16 cellular contexts compared by ENCODE assay signal in genomic region chr3:45057557-45057956, GRCh38. TPM values are rescaled to one million over a fixed set of nuclear protein-coding genes. Genes with fewer than 3 reads are reported as not detected.
DNase-seq lines count a peak whose midpoint lies in the region; ATAC-seq and TF ChIP-seq lines count a peak whose summit lies in the region.
"Had no signal": no experiment of that assay in that cellular context is flagged by ENCODE, and none has a peak within 500 bp of the region (broad histone marks: within the 10 kb centered on the region; RNA-seq: fewer than 3 reads in every experiment).

No MANE protein-coding gene starts in this region.

- TF ChIP-seq POLR2A in prostate gland (IDR thresholded peaks at IDR 0.05) = no peak

- intact Hi-C loops in activated CD4-positive, alpha-beta memory T cell treated with anti-CD3 and anti-CD28 coated beads for 36 hours (cut with micrococcal nuclease) = loop anchor here (5.0 kb wide), 1 partner anchor 110 kb away; no protein-coding TSS in a partner anchor
- intact Hi-C loops in activated T-helper 2 cell treated with anti-CD3 and anti-CD28 coated beads, Interferon-gamma antibody, Interleukin-2, Interleukin-4, amounts not matched to agents 10 μg/mL and 5 μg/mL and 100 μg/mL, durations not matched to agents 14 hours and 24 hours and 36 hours (cut with micrococcal nuclease) = no loop called here
- intact Hi-C loops in prostate gland (cut with DNase I) = no loop called here

- H3K4me3 ChIP-seq in prostate gland = no peak overlapping the region
- H3K4me3 ChIP-seq: thoracic aorta had no signal

- POLR2A ChIA-PET in activated CD4-positive, alpha-beta memory T cell treated with anti-CD3 and anti-CD28 coated beads for 36 hours (lab: Charles Lee) = no interaction called here
- POLR2A ChIA-PET in activated CD4-positive, alpha-beta memory T cell treated with anti-CD3 and anti-CD28 coated beads, Interleukin-2, amount 10 ng/mL, durations not matched to agents 7 days and 5 days (lab: Charles Lee) = no interaction called here

- H3K36me3 ChIP-seq in prostate gland = no peaks in the 10 kb centered on the region
- H3K36me3 ChIP-seq: thoracic aorta had no signal

- H3K4me3 Mint-ChIP-seq in activated CD4-positive, alpha-beta memory T cell treated with anti-CD3 and anti-CD28 coated beads for 36 hours = no peak overlapping the region
- H3K4me3 Mint-ChIP-seq in activated CD4-positive, alpha-beta memory T cell treated with anti-CD3 and anti-CD28 coated beads, Interleukin-2, amount 10 ng/mL, durations not matched to agents 7 days and 5 days = no peak overlapping the region
- H3K4me3 Mint-ChIP-seq in activated T-helper 2 cell treated with anti-CD3 and anti-CD28 coated beads, Interferon-gamma antibody, Interleukin-2, Interleukin-4, amounts not matched to agents 10 μg/mL and 5 μg/mL and 100 μg/mL, durations not matched to agents 14 hours and 24 hours and 36 hours (ENCODE audit: low read depth) = no peak overlapping the region
- H3K4me3 Mint-ChIP-seq: CD4-positive, alpha-beta T cell had no signal

- no peak for TF ChIP-seq CTCF in prostate gland (IDR thresholded peaks at IDR 0.05)

- H3K27me3 Mint-ChIP-seq in activated CD4-positive, alpha-beta memory T cell treated with anti-CD3 and anti-CD28 coated beads for 36 hours = peaks cover 3% of the 10 kb centered on the region
- H3K27me3 Mint-ChIP-seq in activated CD4-positive, alpha-beta memory T cell treated with anti-CD3 and anti-CD28 coated beads, Interleukin-2, amount 10 ng/mL, durations not matched to agents 7 days and 5 days = peaks cover 3% of the 10 kb centered on the region
- no peaks in the 10 kb centered on the region for H3K27me3 Mint-ChIP-seq in activated T-helper 2 cell treated with anti-CD3 and anti-CD28 coated beads, Interferon-gamma antibody, Interleukin-2, Interleukin-4, amounts not matched to agents 10 μg/mL and 5 μg/mL and 100 μg/mL, durations not matched to agents 14 hours and 24 hours and 36 hours (ENCODE audit: low read depth)
- H3K27me3 Mint-ChIP-seq: CD4-positive, alpha-beta T cell had no signal

- CTCF ChIA-PET in activated CD4-positive, alpha-beta memory T cell treated with anti-CD3 and anti-CD28 coated beads for 36 hours (lab: Charles Lee) = interaction anchor here (1.7 to 4.3 kb wide), 3 partner anchors 15 to 153 kb away, joined by 4 to 25 read pairs (median 22); no protein-coding TSS in a partner anchor
- CTCF ChIA-PET in activated CD4-positive, alpha-beta memory T cell treated with anti-CD3 and anti-CD28 coated beads, Interleukin-2, amount 10 ng/mL, durations not matched to agents 7 days and 5 days (lab: Charles Lee) = interaction anchor here (5.3 to 7.4 kb wide), 2 partner anchors 15 to 153 kb away, joined by 34 to 95 read pairs; no protein-coding TSS in a partner anchor

- no peaks in the 10 kb centered on the region for H3K27me3 ChIP-seq in prostate gland (replicated peaks; ENCODE audit: insufficient read depth)

- H3K9me3 ChIP-seq in prostate gland = no peaks in the 10 kb centered on the region
- H3K9me3 ChIP-seq: thoracic aorta had no signal

- H3K36me3 Mint-ChIP-seq in activated CD4-positive, alpha-beta memory T cell treated with anti-CD3 and anti-CD28 coated beads for 36 hours = no peaks in the 10 kb centered on the region
- H3K36me3 Mint-ChIP-seq in activated CD4-positive, alpha-beta memory T cell treated with anti-CD3 and anti-CD28 coated beads, Interleukin-2, amount 10 ng/mL, durations not matched to agents 7 days and 5 days (ENCODE audit: low read depth) = no peaks in the 10 kb centered on the region
- no peaks in the 10 kb centered on the region for H3K36me3 Mint-ChIP-seq in activated T-helper 2 cell treated with anti-CD3 and anti-CD28 coated beads, Interferon-gamma antibody, Interleukin-2, Interleukin-4, amounts not matched to agents 10 μg/mL and 5 μg/mL and 100 μg/mL, durations not matched to agents 14 hours and 24 hours and 36 hours (ENCODE audit: low read depth)

- ATAC-seq in HG02759 (IDR thresholded peaks at IDR 0.05; ENCODE audit: unreplicated experiment) = no peak
- no peak for ATAC-seq in GM19452 (IDR thresholded peaks at IDR 0.05; ENCODE audit: unreplicated experiment)
- ATAC-seq in HG03135 (IDR thresholded peaks at IDR 0.05; ENCODE audit: unreplicated experiment) = no peak

- H3K4me1 Mint-ChIP-seq in activated CD4-positive, alpha-beta memory T cell treated with anti-CD3 and anti-CD28 coated beads for 36 hours (ENCODE audit: low read depth) = peaks cover 18% of the 10 kb centered on the region
- peaks cover 38% of the 10 kb centered on the region for H3K4me1 Mint-ChIP-seq in activated CD4-positive, alpha-beta memory T cell treated with anti-CD3 and anti-CD28 coated beads, Interleukin-2, amount 10 ng/mL, durations not matched to agents 7 days and 5 days
- peaks cover 47% of the 10 kb centered on the region for H3K4me1 Mint-ChIP-seq in activated T-helper 2 cell treated with anti-CD3 and anti-CD28 coated beads, Interferon-gamma antibody, Interleukin-2, Interleukin-4, amounts not matched to agents 10 μg/mL and 5 μg/mL and 100 μg/mL, durations not matched to agents 14 hours and 24 hours and 36 hours (ENCODE audit: low read depth)

- H3K27ac Mint-ChIP-seq in activated CD4-positive, alpha-beta memory T cell treated with anti-CD3 and anti-CD28 coated beads for 36 hours = no peak overlapping the region
- no peak overlapping the region for H3K27ac Mint-ChIP-seq in activated CD4-positive, alpha-beta memory T cell treated with anti-CD3 and anti-CD28 coated beads, Interleukin-2, amount 10 ng/mL, durations not matched to agents 7 days and 5 days
- H3K27ac Mint-ChIP-seq in activated T-helper 2 cell treated with anti-CD3 and anti-CD28 coated beads, Interferon-gamma antibody, Interleukin-2, Interleukin-4, amounts not matched to agents 10 μg/mL and 5 μg/mL and 100 μg/mL, durations not matched to agents 14 hours and 24 hours and 36 hours = peak overlapping the region; percentile 30
- H3K27ac Mint-ChIP-seq: CD4-positive, alpha-beta T cell had no signal

- DNase-seq in activated CD4-positive, alpha-beta memory T cell treated with anti-CD3 and anti-CD28 coated beads for 36 hours = peak; percentile 50
- DNase-seq in activated CD4-positive, alpha-beta memory T cell treated with anti-CD3 and anti-CD28 coated beads, Interleukin-2, amount 10 ng/mL, durations not matched to agents 7 days and 5 days = no peak
- peak; percentile 47 for DNase-seq in ELR (ENCODE audit: low read depth)
- DNase-seq in activated T-helper 2 cell treated with anti-CD3 and anti-CD28 coated beads, Interferon-gamma antibody, Interleukin-2, Interleukin-4, amounts not matched to agents 10 μg/mL and 5 μg/mL and 100 μg/mL, durations not matched to agents 14 hours and 24 hours and 36 hours (ENCODE audit: low spot score) = no peak
- no peak for DNase-seq in prostate gland (ENCODE audit: low spot score)
- DNase-seq: activated CD8-positive, alpha-beta memory T cell treated with anti-CD3 and anti-CD28 coated beads, Interleukin-2, amount 50 U/mL, for 4 hours; CD4-positive, alpha-beta T cell; central memory CD4-positive, alpha-beta T cell; DMS79; effector memory CD4-positive, alpha-beta T cell; NCI-H1694 treated with DMSO at 0.1 percent for 48 hours; NCI-H510A treated with DMSO at 0.1 percent for 48 hours had no signal

- H3K4me1 ChIP-seq in prostate gland (replicated peaks) = peaks cover 8% of the 10 kb centered on the region

- 85% methylated on average over 3 of the region's 3 CpGs for whole genome bisulfite sequencing in prostate gland

- no peaks in the 10 kb centered on the region for H3K9me3 Mint-ChIP-seq in activated CD4-positive, alpha-beta memory T cell treated with anti-CD3 and anti-CD28 coated beads for 36 hours
- H3K9me3 Mint-ChIP-seq in activated CD4-positive, alpha-beta memory T cell treated with anti-CD3 and anti-CD28 coated beads, Interleukin-2, amount 10 ng/mL, durations not matched to agents 7 days and 5 days = no peaks in the 10 kb centered on the region
- no peaks in the 10 kb centered on the region for H3K9me3 Mint-ChIP-seq in activated T-helper 2 cell treated with anti-CD3 and anti-CD28 coated beads, Interferon-gamma antibody, Interleukin-2, Interleukin-4, amounts not matched to agents 10 μg/mL and 5 μg/mL and 100 μg/mL, durations not matched to agents 14 hours and 24 hours and 36 hours
- H3K9me3 Mint-ChIP-seq: CD4-positive, alpha-beta T cell had no signal

- H3K27ac ChIP-seq in prostate gland = peak overlapping the region; percentile 55 to 62

RNA-seq across cellular contexts. Expression of gene CLEC3B, which starts 31.5 kb away (rescaled TPM):
- not detected for total RNA-seq in activated CD4-positive, alpha-beta memory T cell treated with anti-CD3 and anti-CD28 coated beads for 36 hours
- total RNA-seq in activated CD4-positive, alpha-beta memory T cell treated with anti-CD3 and anti-CD28 coated beads, Interleukin-2, amount 10 ng/mL, durations not matched to agents 7 days and 5 days = not detected
- total RNA-seq in activated T-helper 2 cell treated with anti-CD3 and anti-CD28 coated beads, Interferon-gamma antibody, Interleukin-2, Interleukin-4, amounts not matched to agents 10 μg/mL and 5 μg/mL and 100 μg/mL, durations not matched to agents 14 hours and 24 hours and 36 hours = 0.21 TPM in 1 of 2 replicates, not detected in the other
- 10 to 100 TPM; 16.0 to 61.1 TPM for total RNA-seq in prostate gland

Comparison
In these comparisons a context has a peak if more than half of its experiments do, and no peak if none do; other contexts are left out.
1. DNase-seq: peak in activated CD4-positive, alpha-beta memory T cell treated with anti-CD3 and anti-CD28 coated beads for 36 hours (single experiment) and ELR (single experiment); none in activated CD4-positive, alpha-beta memory T cell treated with anti-CD3 and anti-CD28 coated beads, Interleukin-2, amount 10 ng/mL, durations not matched to agents 7 days and 5 days (single experiment), activated T-helper 2 cell treated with anti-CD3 and anti-CD28 coated beads, Interferon-gamma antibody, Interleukin-2, Interleukin-4, amounts not matched to agents 10 μg/mL and 5 μg/mL and 100 μg/mL, durations not matched to agents 14 hours and 24 hours and 36 hours (single experiment) and prostate gland (single experiment).
2. RNA of gene CLEC3B, which starts 31.5 kb away (total RNA-seq): 16.0 to 61.1 TPM in prostate gland; not detected in activated CD4-positive, alpha-beta memory T cell treated with anti-CD3 and anti-CD28 coated beads, Interleukin-2, amount 10 ng/mL, durations not matched to agents 7 days and 5 days, not detected in activated CD4-positive, alpha-beta memory T cell treated with anti-CD3 and anti-CD28 coated beads for 36 hours and 0.21 TPM in activated T-helper 2 cell treated with anti-CD3 and anti-CD28 coated beads, Interferon-gamma antibody, Interleukin-2, Interleukin-4, amounts not matched to agents 10 μg/mL and 5 μg/mL and 100 μg/mL, durations not matched to agents 14 hours and 24 hours and 36 hours; every median in the first group is over 10 times any median in the second.